8 cellular contexts compared by ENCODE assay signal in the genomic region with DNA sequence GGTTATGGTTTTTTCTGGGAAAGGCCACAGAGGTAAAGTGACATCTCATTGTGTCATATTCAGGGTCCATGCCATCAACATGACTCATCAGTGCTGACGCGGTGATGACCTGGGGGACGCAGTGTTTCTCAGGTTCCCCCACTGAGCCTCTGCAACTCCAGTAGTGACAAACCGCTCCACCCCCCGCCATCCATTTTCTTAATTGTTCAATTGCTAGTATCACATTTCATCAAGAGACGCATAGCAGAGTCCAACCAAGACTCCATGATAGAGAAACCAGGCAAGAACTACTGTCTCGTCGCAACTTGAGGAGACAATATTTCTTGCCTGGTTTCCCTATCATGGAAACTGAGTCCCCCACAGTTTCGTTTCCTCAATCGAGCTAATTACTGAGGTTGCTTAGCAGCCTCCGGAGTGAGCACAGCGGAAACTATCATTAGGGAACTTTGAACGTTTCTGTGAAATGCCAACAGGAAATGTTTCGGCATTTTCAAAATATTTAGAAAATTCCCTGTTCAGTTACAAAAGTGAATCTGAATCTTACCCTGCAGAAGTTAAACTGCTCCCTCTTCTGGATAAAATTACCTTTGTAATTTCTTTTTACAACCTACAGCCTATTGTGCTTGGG. TPM values are rescaled to one million over a fixed set of nuclear protein-coding genes. Genes with fewer than 3 reads are reported as not detected.
DNase-seq lines count a peak whose midpoint lies in the region; ATAC-seq and TF ChIP-seq lines count a peak whose summit lies in the region.

No MANE protein-coding gene starts in this region.

- intact Hi-C loops in ascending aorta (cut with DNase I), result loop anchor here (1.0 to 5.0 kb wide), 4 partner anchors 8 to 208 kb away; no protein-coding TSS in a partner anchor

- peaks cover 3% of the 10 kb centered on the region for H3K9me3 Mint-ChIP-seq in T-helper 1 cell treated with Interleukin-12 subunit alpha and Interleukin-12 subunit beta and Interleukin-4 antibody, amounts not matched to agents 30 μg/mL and 1 μg/mL, for 36 hours
- H3K9me3 Mint-ChIP-seq in immature natural killer cell, result no peaks in the 10 kb centered on the region

- H3K27ac ChIP-seq in ascending aorta, result peak overlapping the region; percentile 81 to 88

- H3K4me3 Mint-ChIP-seq in T-helper 1 cell treated with Interleukin-12 subunit alpha and Interleukin-12 subunit beta and Interleukin-4 antibody, amounts not matched to agents 30 μg/mL and 1 μg/mL, for 36 hours, result peak overlapping the region; percentile 66
- H3K4me3 Mint-ChIP-seq in immature natural killer cell, result peak overlapping the region; percentile 56 to 84 (median 58)

- ATAC-seq in HG03342 (IDR thresholded peaks at IDR 0.05; ENCODE audit: unreplicated experiment) (peak; percentile 38), HG03521 (IDR thresholded peaks at IDR 0.05; ENCODE audit: unreplicated experiment) (no peak)

- H3K27me3 Mint-ChIP-seq in T-helper 1 cell treated with Interleukin-12 subunit alpha and Interleukin-12 subunit beta and Interleukin-4 antibody, amounts not matched to agents 30 μg/mL and 1 μg/mL, for 36 hours (ENCODE audit: low read depth), result no peaks in the 10 kb centered on the region
- H3K27me3 Mint-ChIP-seq in immature natural killer cell (ENCODE audit: low read depth in 3 of 3), result peaks cover 0 to 19% (median 7%) of the 10 kb centered on the region in 3 donors

- no peaks in the 10 kb centered on the region for H3K36me3 ChIP-seq in ascending aorta

- H3K27ac Mint-ChIP-seq in T-helper 1 cell treated with Interleukin-12 subunit alpha and Interleukin-12 subunit beta and Interleukin-4 antibody, amounts not matched to agents 30 μg/mL and 1 μg/mL, for 36 hours, result peak overlapping the region; percentile 100
- H3K27ac Mint-ChIP-seq in immature natural killer cell, result peak overlapping the region; percentile 80 to 96 (median 86)

- peak; percentile 89 for DNase-seq in EH (ENCODE audit: low read depth)
- peak; percentile 55 to 92 for DNase-seq in ascending aorta (ENCODE audit: low spot score in 2 of 2)
- DNase-seq in immature natural killer cell, result peak in 2 of 3 donors; percentile 25 to 71
- DNase-seq in stimulated activated CD4-positive, alpha-beta T cell treated with anti-CD3 and anti-CD28 coated beads, Interleukin-15, amount 100 ng/mL, for 24 hours, result peak; percentile 93
- DNase-seq in SHP77 treated with DMSO at 0.1 percent for 48 hours (lab: John Stamatoyannopoulos, UW), result no peak

- H3K36me3 Mint-ChIP-seq in T-helper 1 cell treated with Interleukin-12 subunit alpha and Interleukin-12 subunit beta and Interleukin-4 antibody, amounts not matched to agents 30 μg/mL and 1 μg/mL, for 36 hours (ENCODE audit: low read depth), result peaks cover 3% of the 10 kb centered on the region
- H3K36me3 Mint-ChIP-seq in immature natural killer cell, result no peaks in the 10 kb centered on the region

- no peaks in the 10 kb centered on the region for H3K9me3 ChIP-seq in ascending aorta

- peak overlapping the region; percentile 39 to 64 for H3K4me3 ChIP-seq in ascending aorta

- no peaks in the 10 kb centered on the region for H3K27me3 ChIP-seq in ascending aorta

- peaks cover 7 to 10% of the 10 kb centered on the region in 2 donors for H3K4me1 ChIP-seq in ascending aorta

- H3K4me1 Mint-ChIP-seq in T-helper 1 cell treated with Interleukin-12 subunit alpha and Interleukin-12 subunit beta and Interleukin-4 antibody, amounts not matched to agents 30 μg/mL and 1 μg/mL, for 36 hours (ENCODE audit: low read depth), result peaks cover 68% of the 10 kb centered on the region
- H3K4me1 Mint-ChIP-seq in immature natural killer cell, result peaks cover 53 to 56% of the 10 kb centered on the region in 2 donors

- TF ChIP-seq CTCF in ascending aorta (IDR thresholded peaks at IDR 0.05), result peak; percentile 34 to 65 (median 43)

RNA-seq across cellular contexts. Expression of gene SERPINB1, which starts 12.2 kb away (rescaled TPM):
- 14.0 TPM for total RNA-seq in ascending aorta
- 100 to 1,000 TPM; 108 to 164 (median 162) TPM for polyA plus RNA-seq in immature natural killer cell

RNA-seq across cellular contexts. Expression of gene SERPINB9, which starts 49.2 kb away (rescaled TPM):
- total RNA-seq in ascending aorta, result 6.5 TPM
- polyA plus RNA-seq in immature natural killer cell, result 10 to 100 TPM; 20.7 to 50.4 (median 21.7) TPM
